Comparison of ENCODE assay signal across 9 cellular contexts in genomic region chr10:98460837-98461499, GRCh38. TPM values are rescaled to one million over a fixed set of nuclear protein-coding genes. Genes with fewer than 3 reads are reported as not detected.
A peak's percentile ranks its signal among the peaks of the same experiment; 100 is the strongest.
DNase-seq lines count a peak whose midpoint lies in the region; ATAC-seq and TF ChIP-seq lines count a peak whose summit lies in the region.
"Had no signal": no experiment of that assay in that cellular context is flagged by ENCODE, and none has a peak within 500 bp of the region (broad histone marks: within the 10 kb centered on the region; RNA-seq: fewer than 3 reads in every experiment).

No MANE protein-coding gene starts in this region.

- H3K9me3 ChIP-seq in A673 (ENCODE audit: low read depth, low read length, poor library complexity, severe bottlenecking) (no peaks in the 10 kb centered on the region), left lung (no peaks in the 10 kb centered on the region)
- H3K9me3 ChIP-seq: prostate gland had no signal

- peaks cover 21% of the 10 kb centered on the region for H3K27me3 Mint-ChIP-seq in activated CD4-positive, alpha-beta memory T cell treated with anti-CD3 and anti-CD28 coated beads, Interleukin-2, amount 10 ng/mL, durations not matched to agents 7 days and 5 days

- TF ChIP-seq CTCF in A673 (conservative IDR thresholded peaks at IDR 0.05; ENCODE audit: low read depth, low read length) (no peak), left lung (IDR thresholded peaks at IDR 0.05) (no peak)

- no peaks in the 10 kb centered on the region for H3K36me3 ChIP-seq in A673 (ENCODE audit: insufficient read depth, low read length, poor library complexity, severe bottlenecking)
- no peaks in the 10 kb centered on the region for H3K36me3 ChIP-seq in left lung
- H3K36me3 ChIP-seq: prostate gland had no signal

- DNase-seq in A673 (ENCODE audit: low spot score) (peak; percentile 15), HuH-7 (ENCODE audit: low spot score) (peak; percentile 58), brain pericyte (ENCODE audit: low read depth, low spot score) (peak; percentile 51), left lung (no peak), NCI-H774 (lab: John Stamatoyannopoulos, UW) (no peak)
- DNase-seq in activated CD4-positive, alpha-beta memory T cell treated with anti-CD3 and anti-CD28 coated beads, Interleukin-2, amount 10 ng/mL, durations not matched to agents 7 days and 5 days, result no peak

- no peak overlapping the region for H3K4me3 ChIP-seq in A673 (ENCODE audit: low read depth, low read length, poor library complexity, severe bottlenecking)
- no peak overlapping the region for H3K4me3 ChIP-seq in left lung
- H3K4me3 ChIP-seq: prostate gland had no signal

- POLR2A ChIA-PET in A673 (lab: Charles Lee; ENCODE audit: low non-redundant PET), result no interaction called here
- POLR2A ChIA-PET in activated CD4-positive, alpha-beta memory T cell treated with anti-CD3 and anti-CD28 coated beads, Interleukin-2, amount 10 ng/mL, durations not matched to agents 7 days and 5 days (lab: Charles Lee), result no interaction called here

- H3K4me3 Mint-ChIP-seq in activated CD4-positive, alpha-beta memory T cell treated with anti-CD3 and anti-CD28 coated beads, Interleukin-2, amount 10 ng/mL, durations not matched to agents 7 days and 5 days, result no peak overlapping the region

- CTCF ChIA-PET in A673 (lab: Charles Lee), result interaction anchor here (1.0 kb wide), 1 partner anchor 35 kb away, joined by 3 read pairs; no protein-coding TSS in a partner anchor
- CTCF ChIA-PET in activated CD4-positive, alpha-beta memory T cell treated with anti-CD3 and anti-CD28 coated beads, Interleukin-2, amount 10 ng/mL, durations not matched to agents 7 days and 5 days (lab: Charles Lee), result no interaction called here

- H3K36me3 Mint-ChIP-seq in activated CD4-positive, alpha-beta memory T cell treated with anti-CD3 and anti-CD28 coated beads, Interleukin-2, amount 10 ng/mL, durations not matched to agents 7 days and 5 days (ENCODE audit: low read depth), result no peaks in the 10 kb centered on the region

- H3K4me1 ChIP-seq in A673 (ENCODE audit: insufficient read depth, low read length, poor library complexity, severe bottlenecking), result no peaks in the 10 kb centered on the region
- H3K4me1 ChIP-seq in left lung, result peaks cover 0 to 13% of the 10 kb centered on the region in 2 donors
- H3K4me1 ChIP-seq: prostate gland had no signal

- no peak overlapping the region for H3K27ac Mint-ChIP-seq in activated CD4-positive, alpha-beta memory T cell treated with anti-CD3 and anti-CD28 coated beads, Interleukin-2, amount 10 ng/mL, durations not matched to agents 7 days and 5 days

- intact Hi-C loops in A673 (cut with micrococcal nuclease; ENCODE audit: unreplicated experiment) (loop anchor here (10.0 kb wide), 2 partner anchors 284 to 904 kb away; no protein-coding TSS in a partner anchor), left lung (cut with DNase I) (loop anchor here in 1 of 2 donors (10.0 kb wide), 1 partner anchor 784 kb away; no protein-coding TSS in a partner anchor)

- no peaks in the 10 kb centered on the region for H3K4me1 Mint-ChIP-seq in activated CD4-positive, alpha-beta memory T cell treated with anti-CD3 and anti-CD28 coated beads, Interleukin-2, amount 10 ng/mL, durations not matched to agents 7 days and 5 days

- BruUV-seq in A673 (replicated peaks; lab: Mats Ljungman, UMichigan), result no TSS peak

- no peak overlapping the region for H3K27ac ChIP-seq in A673 (ENCODE audit: low read depth, low read length, poor library complexity, severe bottlenecking)
- H3K27ac ChIP-seq in left lung, result peak overlapping the region in 1 of 2 donors; percentile 45
- H3K27ac ChIP-seq: prostate gland had no signal

- no peaks in the 10 kb centered on the region for H3K9me3 Mint-ChIP-seq in activated CD4-positive, alpha-beta memory T cell treated with anti-CD3 and anti-CD28 coated beads, Interleukin-2, amount 10 ng/mL, durations not matched to agents 7 days and 5 days

- H3K27me3 ChIP-seq in A673 (replicated peaks; ENCODE audit: insufficient read depth, low read depth, low read length, poor library complexity) (peaks cover 24% of the 10 kb centered on the region), left lung (peaks cover 0 to 27% of the 10 kb centered on the region in 2 donors)

- ATAC-seq in left lung (peak; percentile 95), HG02571 (IDR thresholded peaks at IDR 0.05; ENCODE audit: unreplicated experiment) (no peak), GM18520 (IDR thresholded peaks at IDR 0.05; ENCODE audit: unreplicated experiment) (no peak)

RNA-seq across cellular contexts. Expression of gene HPS1, which starts 14.2 kb away (rescaled TPM):
- total RNA-seq in A673 (2021), result 40.6 and 40.9 TPM in 2 replicates
- total RNA-seq in left lung, result 10 to 100 TPM; 64.2 to 95.0 TPM
- total RNA-seq in activated CD4-positive, alpha-beta memory T cell treated with anti-CD3 and anti-CD28 coated beads, Interleukin-2, amount 10 ng/mL, durations not matched to agents 7 days and 5 days, result 10 to 100 TPM; 85.4 to 88.3 TPM

RNA-seq across cellular contexts. Expression of gene PYROXD2, which starts 46.0 kb away (rescaled TPM):
- 4.0 and 6.8 TPM in 2 replicates for total RNA-seq in A673 (2021)
- 10 to 100 TPM in 1 of 2 donors, 1 to 10 TPM in 1; 8.2 to 14.8 TPM for total RNA-seq in left lung
- 10 to 100 TPM; 13.5 to 18.7 TPM for total RNA-seq in activated CD4-positive, alpha-beta memory T cell treated with anti-CD3 and anti-CD28 coated beads, Interleukin-2, amount 10 ng/mL, durations not matched to agents 7 days and 5 days

Comparison
In these comparisons a context has a peak if more than half of its experiments do, and no peak if none do; other contexts are left out.
1. DNase-seq: peak in A673 (single experiment), HuH-7 (single experiment) and brain pericyte (single experiment); none in left lung (0 of 2), NCI-H774 (single experiment) and activated CD4-positive, alpha-beta memory T cell treated with anti-CD3 and anti-CD28 coated beads, Interleukin-2, amount 10 ng/mL, durations not matched to agents 7 days and 5 days (single experiment).